1 cellular context compared by ENCODE assay signal in genomic region chr19:58539169-58539559, GRCh38.
TF ChIP-seq lines count a peak whose summit lies in the region.

No MANE protein-coding gene starts in this region.

TF ChIP-seq in HepG2, 621 proteins besides CTCF, POLR2A, EP300 and RAD21:
- peak; percentile 94 for TF ChIP-seq ZSCAN22 (CRISPR knock-in tag; IDR thresholded peaks at IDR 0.05)
